Comparison of ENCODE assay signal across 14 cellular contexts in the genomic region with DNA sequence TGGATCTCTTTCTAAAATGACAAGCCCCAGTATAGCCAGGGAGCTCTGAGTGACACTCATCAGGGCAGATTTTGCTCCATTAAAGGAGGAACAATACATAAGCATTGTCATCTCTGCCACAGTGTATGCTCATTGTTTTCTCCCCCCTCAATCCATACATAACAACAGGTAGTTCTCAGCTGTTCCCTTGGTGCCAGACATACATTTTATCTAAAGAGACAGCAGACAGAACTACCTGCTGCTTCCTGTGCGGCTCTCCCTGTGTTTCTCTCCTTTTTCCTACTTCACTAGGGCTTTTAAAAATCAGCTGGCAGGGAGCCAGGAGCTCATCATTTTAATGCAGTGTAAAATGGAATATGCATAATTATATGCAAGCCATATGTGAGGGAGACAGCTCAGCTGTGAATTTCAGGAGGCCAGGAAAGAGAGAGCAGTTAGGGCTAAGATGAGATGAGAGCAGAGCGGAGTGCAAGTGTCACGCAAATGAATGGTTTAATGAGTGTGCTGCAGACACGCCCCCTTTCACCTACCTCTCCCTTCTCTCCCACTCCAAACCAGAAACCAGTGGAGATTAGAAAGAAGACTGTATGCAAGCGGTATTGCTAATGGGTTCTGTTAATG.
A peak's percentile ranks its signal among the peaks of the same experiment; 100 is the strongest.
DNase-seq lines count a peak whose midpoint lies in the region; ATAC-seq and TF ChIP-seq lines count a peak whose summit lies in the region.
"Had no signal": no experiment of that assay in that cellular context is flagged by ENCODE, and none has a peak within 500 bp of the region (broad histone marks: within the 10 kb centered on the region; RNA-seq: fewer than 3 reads in every experiment).

No MANE protein-coding gene starts in this region.

- no peak overlapping the region for H3K4me3 ChIP-seq in heart left ventricle
- H3K4me3 ChIP-seq: sigmoid colon had no signal

- TF ChIP-seq POLR2A in GM18505 (IDR thresholded peaks at IDR 0.05; ENCODE audit: borderline replicate concordance, extremely low read depth, insufficient read depth, insufficient read length): no peak
- TF ChIP-seq POLR2A in heart left ventricle (IDR thresholded peaks at IDR 0.05): no peak

- intact Hi-C loops in head of caudate nucleus (cut with DNase I): no loop called here
- intact Hi-C loops in heart left ventricle (cut with DNase I): loop anchor here in 1 of 10 donors (5.0 kb wide), 1 partner anchor 94 kb away; a partner anchor contains a TSS
- intact Hi-C loops in sciatic nerve (cut with DNase I): no loop called here

- WGBS in heart left ventricle, 4 donors: 87 to 91% (median 90%) methylated on average over 5 of the region's 5 CpGs

- no peaks in the 10 kb centered on the region for H3K9me3 ChIP-seq in heart left ventricle
- H3K9me3 ChIP-seq: sigmoid colon had no signal

- ATAC-seq in GM18505 (IDR thresholded peaks at IDR 0.05; ENCODE audit: unreplicated experiment) (no peak), heart left ventricle (no peak), sciatic nerve (no peak)
- ATAC-seq: HCT116; stimulated activated naive CD8-positive, alpha-beta T cell treated with anti-CD3 and anti-CD28 coated beads, Interleukin-15, amount 100 ng/mL, for 72 hours had no signal

- no peaks in the 10 kb centered on the region for H3K27me3 ChIP-seq in heart left ventricle
- H3K27me3 ChIP-seq: sigmoid colon had no signal

- peaks cover 0 to 52% (median 12%) of the 10 kb centered on the region in 12 donors for H3K4me1 ChIP-seq in heart left ventricle

- H3K36me3 ChIP-seq in heart left ventricle: no peaks in the 10 kb centered on the region
- H3K36me3 ChIP-seq: sigmoid colon had no signal

- H3K27ac ChIP-seq in heart left ventricle: no peak overlapping the region
- H3K27ac ChIP-seq: sigmoid colon had no signal

- TF ChIP-seq CTCF in heart left ventricle (IDR thresholded peaks at IDR 0.05): no peak

- DNase-seq in DMS153 treated with DMSO at 0.1 percent for 48 hours (lab: John Stamatoyannopoulos, UW; ENCODE audit: unreplicated experiment) (peak; percentile 36), NCI-H128 (lab: John Stamatoyannopoulos, UW; ENCODE audit: unreplicated experiment) (peak; percentile 38), NCI-H2227 treated with DMSO at 0.1 percent for 48 hours (lab: John Stamatoyannopoulos, UW) (peak; percentile 41), head of caudate nucleus (peak in 31 of 42 donors; percentile 4 to 71 (median 39)), heart left ventricle (no peak), sciatic nerve (ENCODE audit: low spot score) (no peak)
- DNase-seq: activated gamma-delta T cell treated with Interleukin-2 at 50 U/mL for 16 hours; amniotic stem cell; IMR-90; sigmoid colon; stimulated activated naive CD8-positive, alpha-beta T cell treated with anti-CD3 and anti-CD28 coated beads, Interleukin-15, amount 100 ng/mL, for 72 hours; SW 1271 had no signal

Comparison
In these comparisons a context has a peak if more than half of its experiments do, and no peak if none do; other contexts are left out.
1. DNase-seq: peak in DMS153 treated with DMSO at 0.1 percent for 48 hours (single experiment), NCI-H128 (single experiment), NCI-H2227 treated with DMSO at 0.1 percent for 48 hours (single experiment) and head of caudate nucleus (31 of 42); none in heart left ventricle (0 of 5) and sciatic nerve (single experiment).